29 cellular contexts compared by ENCODE assay signal in the genomic region with DNA sequence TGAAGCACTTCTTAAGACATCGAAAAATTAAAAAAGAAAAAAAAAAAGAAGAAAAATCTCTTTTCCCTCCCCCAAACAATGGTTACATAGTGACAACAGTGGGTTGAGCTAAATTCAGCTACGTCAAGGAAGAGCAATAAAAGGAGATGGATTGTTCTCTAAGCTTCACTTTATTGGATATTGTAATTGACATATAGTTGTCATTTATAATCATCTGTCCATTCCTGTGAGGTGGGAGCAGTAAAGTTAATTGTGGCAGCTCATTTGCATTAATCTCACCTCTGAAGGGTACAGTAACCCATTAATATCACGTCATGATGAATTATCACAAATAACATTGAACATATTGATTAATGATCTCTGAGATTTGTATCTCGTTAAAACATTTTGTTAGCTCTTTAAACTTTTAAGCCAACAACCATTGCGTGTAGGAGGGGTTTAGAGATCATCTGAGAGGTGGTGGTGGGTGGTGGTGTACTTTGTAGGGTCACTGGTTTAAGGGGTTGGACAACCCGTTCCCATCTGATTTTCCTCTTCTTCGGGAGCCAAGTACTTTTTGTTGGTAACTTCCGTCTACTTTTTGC.
"Had no signal": no experiment of that assay in that cellular context is flagged by ENCODE, and none has a peak within 500 bp of the region (broad histone marks: within the 10 kb centered on the region; RNA-seq: fewer than 3 reads in every experiment).

No MANE protein-coding gene starts in this region.

- ATAC-seq: naive thymus-derived CD8-positive, alpha-beta T cell; natural killer cell treated with Interleukin-12 subunit alpha and Interleukin-12 subunit beta and Interleukin-15 and Interleukin-18, amount 100 ng/mL, for 72 hours; psoas muscle; right cardiac atrium; sciatic nerve; stimulated activated memory B cell treated with anti-CD40 and anti-IgM and Interleukin-4, amounts not matched to agents 10 μg/mL and 1 μg/mL and 100 μg/mL, for 72 hours; stimulated activated naive CD8-positive, alpha-beta T cell treated with anti-CD3 and anti-CD28 coated beads, Interleukin-15, amount 100 ng/mL, for 72 hours; stimulated activated naive CD8-positive, alpha-beta T cell treated with anti-CD3 and anti-CD28 coated beads, Interleukin-15, Interleukin-2, amounts not matched to agents 100 U/mL and 50 U/mL, for 24 hours; upper lobe of right lung had no signal

- H2AFZ ChIP-seq: neural progenitor cell, parathyroid adenoma had no signal

- H3K4me3 ChIP-seq: neural progenitor cell, ovary, psoas muscle, skin epidermis, smooth muscle cell, spleen, suprapubic skin, testis, tibial artery, transverse colon, upper lobe of right lung, uterus had no signal

- H3K9ac ChIP-seq: neural progenitor cell, parathyroid adenoma had no signal

- H3K4me1 ChIP-seq: parathyroid adenoma, psoas muscle, spleen, suprapubic skin, testis, upper lobe of right lung, uterus had no signal

- H3K36me3 ChIP-seq: neural progenitor cell, ovary, spleen, suprapubic skin, tibial artery, transverse colon, upper lobe of right lung, uterus had no signal

- H3K27me3 ChIP-seq: neural progenitor cell, ovary, spleen, suprapubic skin, testis, tibial artery, transverse colon, upper lobe of right lung, uterus had no signal

- H3K27ac ChIP-seq: neural progenitor cell, ovary, parathyroid adenoma, psoas muscle, skin epidermis, spleen, suprapubic skin, testis, tibial artery, transverse colon, upper lobe of right lung, uterus had no signal

- H3K9me3 ChIP-seq: ovary, psoas muscle, spleen, suprapubic skin, testis, tibial artery, transverse colon, upper lobe of right lung, uterus had no signal

- DNase-seq: naive thymus-derived CD8-positive, alpha-beta T cell; occipital lobe; ovary; posterior cingulate gyrus; psoas muscle; right cardiac atrium; spleen; stimulated activated CD4-positive, alpha-beta T cell treated with anti-CD3 and anti-CD28 coated beads, Interleukin-12 subunit alpha, Interleukin-12 subunit beta, amount 100 ng/mL, for 4 hours; stimulated activated CD4-positive, alpha-beta T cell treated with anti-CD3 and anti-CD28 coated beads, Interleukin-1b, Interleukin-23, amount 100 ng/mL, for 48 hours; stimulated activated CD4-positive, alpha-beta T cell treated with anti-CD3 and anti-CD28 coated beads, Interleukin-4, amount 100 ng/mL, for 1 hour; stimulated activated CD4-positive, alpha-beta T cell treated with anti-CD3 and anti-CD28 coated beads, Interleukin-4, amount 100 ng/mL, for 4 hours; stimulated activated CD8-positive, alpha-beta memory T cell treated with anti-CD3 and anti-CD28 coated beads, Interleukin-4, amount 100 ng/mL, for 48 hours; stimulated activated naive CD4-positive, alpha-beta T cell; stimulated activated naive CD8-positive, alpha-beta T cell treated with anti-CD3 and anti-CD28 coated beads, Interleukin-15, amount 100 ng/mL, for 72 hours; stimulated activated naive CD8-positive, alpha-beta T cell treated with anti-CD3 and anti-CD28 coated beads, Interleukin-15, Interleukin-2, amounts not matched to agents 100 U/mL and 50 U/mL, for 24 hours; substantia nigra; testis; tibial artery; transverse colon; upper lobe of right lung; uterus had no signal

- H3K4me2 ChIP-seq: neural progenitor cell, smooth muscle cell had no signal

- H3K79me2 ChIP-seq: parathyroid adenoma had no signal
